ENCODE assay signal across 26 cellular contexts in genomic region chr5:17413691-17414090, GRCh38.
DNase-seq lines count a peak whose midpoint lies in the region; ATAC-seq, FAIRE-seq and TF ChIP-seq lines count a peak whose summit lies in the region.
"Had no signal": no experiment of that assay in that cellular context is flagged by ENCODE, and none has a peak within 500 bp of the region (broad histone marks: within the 10 kb centered on the region; RNA-seq: fewer than 3 reads in every experiment).

No MANE protein-coding gene starts in this region.

- no peak for TF ChIP-seq RAD21 in Ishikawa (IDR thresholded peaks at IDR 0.05; ENCODE audit: low read depth)

- H3K4me1 Mint-ChIP-seq in stimulated activated naive B cell treated with anti-CD40 and anti-IgM and Interleukin-4, amounts not matched to agents 10 μg/mL and 1 μg/mL and 100 μg/mL, for 72 hours, result peaks cover 5 to 8% of the 10 kb centered on the region in 2 donors
- H3K4me1 Mint-ChIP-seq: activated naive CD8-positive, alpha-beta T cell treated with anti-CD3 and anti-CD28 coated beads for 36 hours; CD4-positive, CD25-positive, alpha-beta regulatory T cell had no signal

- TF ChIP-seq EP300 in Ishikawa (IDR thresholded peaks at IDR 0.05; ENCODE audit: borderline replicate concordance), result no peak

- H3K36me3 ChIP-seq in bronchial epithelial cell (ENCODE audit: control insufficient read depth, insufficient read depth, low read length), result no peaks in the 10 kb centered on the region
- H3K36me3 ChIP-seq: cardiac muscle cell had no signal

- H3K9me3 Mint-ChIP-seq in stimulated activated naive B cell treated with anti-CD40 and anti-IgM and Interleukin-4, amounts not matched to agents 10 μg/mL and 1 μg/mL and 100 μg/mL, for 72 hours, result peaks cover 0 to 2% of the 10 kb centered on the region in 2 donors
- H3K9me3 Mint-ChIP-seq: activated naive CD8-positive, alpha-beta T cell treated with anti-CD3 and anti-CD28 coated beads for 36 hours had no signal

- DNase-seq in bronchial epithelial cell (ENCODE audit: low read depth), result peak; percentile 21
- no peak for DNase-seq in stimulated activated naive B cell treated with anti-CD40 and anti-IgM and Interleukin-4, amounts not matched to agents 10 μg/mL and 1 μg/mL and 100 μg/mL, for 72 hours
- DNase-seq in D721Med (ENCODE audit: insufficient read length, low spot score), result no peak
- no peak for DNase-seq in GM03348 (ENCODE audit: low spot score)
- DNase-seq in T-helper 1 cell, result no peak
- DNase-seq: activated CD4-positive, alpha-beta T cell treated with anti-CD3 and anti-CD28 coated beads for 48 hours; activated CD8-positive, alpha-beta memory T cell treated with anti-CD3 and anti-CD28 coated beads for 24 hours; activated effector memory CD4-positive, alpha-beta T cell treated with anti-CD3 and anti-CD28 coated beads, Interleukin-2, amount 50 U/mL, for 16 hours; activated naive CD8-positive, alpha-beta T cell treated with anti-CD3 and anti-CD28 coated beads for 36 hours; aorta; CD4-positive, CD25-positive, alpha-beta regulatory T cell; effector memory CD8-positive, alpha-beta T cell; foreskin fibroblast; H9; Karpas-422; kidney glomerular epithelial cell; NCI-H1694 treated with DMSO at 0.1 percent for 48 hours; NCI-H2171 treated with DMSO at 0.1 percent for 48 hours; nephron progenitor cell; posterior cingulate gyrus; stimulated activated CD4-positive, alpha-beta T cell treated with anti-CD3 and anti-CD28 coated beads, Interleukin-2, amount 100 ng/mL, for 48 hours had no signal

- peak; percentile 7 for ATAC-seq in GM21529 (IDR thresholded peaks at IDR 0.05; ENCODE audit: unreplicated experiment)
- peak; percentile 14 to 43 for ATAC-seq in stimulated activated naive B cell treated with anti-CD40 and anti-IgM and Interleukin-4, amounts not matched to agents 10 μg/mL and 1 μg/mL and 100 μg/mL, for 72 hours (replicated peaks)
- ATAC-seq: effector memory CD8-positive, alpha-beta T cell had no signal

- peaks cover 5 to 7% of the 10 kb centered on the region in 2 donors for H3K27me3 Mint-ChIP-seq in stimulated activated naive B cell treated with anti-CD40 and anti-IgM and Interleukin-4, amounts not matched to agents 10 μg/mL and 1 μg/mL and 100 μg/mL, for 72 hours
- H3K27me3 Mint-ChIP-seq: activated naive CD8-positive, alpha-beta T cell treated with anti-CD3 and anti-CD28 coated beads for 36 hours; CD4-positive, CD25-positive, alpha-beta regulatory T cell; effector memory CD8-positive, alpha-beta T cell had no signal

- no peak for FAIRE-seq in bronchial epithelial cell (lab: Jason Lieb, UNC)
- FAIRE-seq in D721Med (lab: Jason Lieb, UNC), result no peak

- no peak for TF ChIP-seq CTCF in bronchial epithelial cell (IDR thresholded peaks at IDR 0.05; ENCODE audit: insufficient read depth, low read length, severe bottlenecking)
- TF ChIP-seq CTCF in D721Med (IDR thresholded peaks at IDR 0.05; ENCODE audit: insufficient read depth, missing control alignments), result no peak

- no peak overlapping the region for H3K4me3 Mint-ChIP-seq in stimulated activated naive B cell treated with anti-CD40 and anti-IgM and Interleukin-4, amounts not matched to agents 10 μg/mL and 1 μg/mL and 100 μg/mL, for 72 hours
- H3K4me3 Mint-ChIP-seq: activated naive CD8-positive, alpha-beta T cell treated with anti-CD3 and anti-CD28 coated beads for 36 hours; CD4-positive, CD25-positive, alpha-beta regulatory T cell; effector memory CD8-positive, alpha-beta T cell; H9; nephron progenitor cell; T-helper 2 cell treated with Interferon-gamma antibody and Interleukin-4, amounts not matched to agents 5 μg/mL and 100 μg/mL, for 36 hours had no signal

- no peaks in the 10 kb centered on the region for H3K27me3 ChIP-seq in bronchial epithelial cell (ENCODE audit: control insufficient read depth, insufficient read depth, low read length)
- H3K27me3 ChIP-seq: cardiac muscle cell had no signal

- H3K27ac Mint-ChIP-seq in stimulated activated naive B cell treated with anti-CD40 and anti-IgM and Interleukin-4, amounts not matched to agents 10 μg/mL and 1 μg/mL and 100 μg/mL, for 72 hours, result no peak overlapping the region
- H3K27ac Mint-ChIP-seq: activated naive CD8-positive, alpha-beta T cell treated with anti-CD3 and anti-CD28 coated beads for 36 hours; CD4-positive, CD25-positive, alpha-beta regulatory T cell; effector memory CD8-positive, alpha-beta T cell; nephron progenitor cell; T-helper 2 cell treated with Interferon-gamma antibody and Interleukin-4, amounts not matched to agents 5 μg/mL and 100 μg/mL, for 36 hours had no signal

- no peak overlapping the region for H3K4me3 ChIP-seq in bronchial epithelial cell (ENCODE audit: low read depth, low read length)
- H3K4me3 ChIP-seq: cardiac muscle cell, coronary artery had no signal

- H3K36me3 Mint-ChIP-seq in stimulated activated naive B cell treated with anti-CD40 and anti-IgM and Interleukin-4, amounts not matched to agents 10 μg/mL and 1 μg/mL and 100 μg/mL, for 72 hours, result no peaks in the 10 kb centered on the region
- H3K36me3 Mint-ChIP-seq: activated naive CD8-positive, alpha-beta T cell treated with anti-CD3 and anti-CD28 coated beads for 36 hours; CD4-positive, CD25-positive, alpha-beta regulatory T cell had no signal

TF ChIP-seq in Ishikawa, 13 proteins besides CTCF, POLR2A, EP300 and RAD21:
- TF ChIP-seq, protein P1, sequence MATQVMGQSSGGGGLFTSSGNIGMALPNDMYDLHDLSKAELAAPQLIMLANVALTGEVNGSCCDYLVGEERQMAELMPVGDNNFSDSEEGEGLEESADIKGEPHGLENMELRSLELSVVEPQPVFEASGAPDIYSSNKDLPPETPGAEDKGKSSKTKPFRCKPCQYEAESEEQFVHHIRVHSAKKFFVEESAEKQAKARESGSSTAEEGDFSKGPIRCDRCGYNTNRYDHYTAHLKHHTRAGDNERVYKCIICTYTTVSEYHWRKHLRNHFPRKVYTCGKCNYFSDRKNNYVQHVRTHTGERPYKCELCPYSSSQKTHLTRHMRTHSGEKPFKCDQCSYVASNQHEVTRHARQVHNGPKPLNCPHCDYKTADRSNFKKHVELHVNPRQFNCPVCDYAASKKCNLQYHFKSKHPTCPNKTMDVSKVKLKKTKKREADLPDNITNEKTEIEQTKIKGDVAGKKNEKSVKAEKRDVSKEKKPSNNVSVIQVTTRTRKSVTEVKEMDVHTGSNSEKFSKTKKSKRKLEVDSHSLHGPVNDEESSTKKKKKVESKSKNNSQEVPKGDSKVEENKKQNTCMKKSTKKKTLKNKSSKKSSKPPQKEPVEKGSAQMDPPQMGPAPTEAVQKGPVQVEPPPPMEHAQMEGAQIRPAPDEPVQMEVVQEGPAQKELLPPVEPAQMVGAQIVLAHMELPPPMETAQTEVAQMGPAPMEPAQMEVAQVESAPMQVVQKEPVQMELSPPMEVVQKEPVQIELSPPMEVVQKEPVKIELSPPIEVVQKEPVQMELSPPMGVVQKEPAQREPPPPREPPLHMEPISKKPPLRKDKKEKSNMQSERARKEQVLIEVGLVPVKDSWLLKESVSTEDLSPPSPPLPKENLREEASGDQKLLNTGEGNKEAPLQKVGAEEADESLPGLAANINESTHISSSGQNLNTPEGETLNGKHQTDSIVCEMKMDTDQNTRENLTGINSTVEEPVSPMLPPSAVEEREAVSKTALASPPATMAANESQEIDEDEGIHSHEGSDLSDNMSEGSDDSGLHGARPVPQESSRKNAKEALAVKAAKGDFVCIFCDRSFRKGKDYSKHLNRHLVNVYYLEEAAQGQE (IDR thresholded peaks at IDR 0.05; ENCODE audit: low read depth), result peak; percentile 69
- TF ChIP-seq YY1 (IDR thresholded peaks at IDR 0.05; ENCODE audit: low read depth), result no peak
- no peak for TF ChIP-seq TAF1 (IDR thresholded peaks at IDR 0.05; ENCODE audit: low read depth)
- no peak for TF ChIP-seq CEBPB (IDR thresholded peaks at IDR 0.05)
